1 cellular context compared by ENCODE assay signal in the genomic region with DNA sequence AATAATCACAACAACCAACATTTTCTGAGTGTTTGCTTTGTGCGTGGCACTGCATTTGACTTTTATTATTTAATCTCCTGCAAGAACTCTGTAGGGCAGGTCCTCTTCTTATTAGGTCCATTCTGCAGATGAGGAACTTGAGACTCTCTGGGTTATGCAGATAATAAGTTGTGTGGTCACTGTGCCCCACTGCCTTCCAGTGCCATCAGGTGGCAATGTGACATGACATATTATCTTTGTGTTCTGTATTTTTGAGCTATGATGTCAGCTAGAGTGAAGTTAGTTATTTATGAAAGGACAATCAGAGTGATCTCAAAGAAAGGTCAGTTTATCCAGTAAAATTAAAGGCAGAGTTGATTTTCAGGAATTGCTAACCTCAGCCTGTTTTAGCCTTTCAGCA.
TF ChIP-seq lines count a peak whose summit lies in the region.

No MANE protein-coding gene starts in this region.

TF ChIP-seq in SK-N-SH, 30 proteins besides CTCF, POLR2A, EP300 and RAD21 (continued from another document):
- TF ChIP-seq, protein P1, sequence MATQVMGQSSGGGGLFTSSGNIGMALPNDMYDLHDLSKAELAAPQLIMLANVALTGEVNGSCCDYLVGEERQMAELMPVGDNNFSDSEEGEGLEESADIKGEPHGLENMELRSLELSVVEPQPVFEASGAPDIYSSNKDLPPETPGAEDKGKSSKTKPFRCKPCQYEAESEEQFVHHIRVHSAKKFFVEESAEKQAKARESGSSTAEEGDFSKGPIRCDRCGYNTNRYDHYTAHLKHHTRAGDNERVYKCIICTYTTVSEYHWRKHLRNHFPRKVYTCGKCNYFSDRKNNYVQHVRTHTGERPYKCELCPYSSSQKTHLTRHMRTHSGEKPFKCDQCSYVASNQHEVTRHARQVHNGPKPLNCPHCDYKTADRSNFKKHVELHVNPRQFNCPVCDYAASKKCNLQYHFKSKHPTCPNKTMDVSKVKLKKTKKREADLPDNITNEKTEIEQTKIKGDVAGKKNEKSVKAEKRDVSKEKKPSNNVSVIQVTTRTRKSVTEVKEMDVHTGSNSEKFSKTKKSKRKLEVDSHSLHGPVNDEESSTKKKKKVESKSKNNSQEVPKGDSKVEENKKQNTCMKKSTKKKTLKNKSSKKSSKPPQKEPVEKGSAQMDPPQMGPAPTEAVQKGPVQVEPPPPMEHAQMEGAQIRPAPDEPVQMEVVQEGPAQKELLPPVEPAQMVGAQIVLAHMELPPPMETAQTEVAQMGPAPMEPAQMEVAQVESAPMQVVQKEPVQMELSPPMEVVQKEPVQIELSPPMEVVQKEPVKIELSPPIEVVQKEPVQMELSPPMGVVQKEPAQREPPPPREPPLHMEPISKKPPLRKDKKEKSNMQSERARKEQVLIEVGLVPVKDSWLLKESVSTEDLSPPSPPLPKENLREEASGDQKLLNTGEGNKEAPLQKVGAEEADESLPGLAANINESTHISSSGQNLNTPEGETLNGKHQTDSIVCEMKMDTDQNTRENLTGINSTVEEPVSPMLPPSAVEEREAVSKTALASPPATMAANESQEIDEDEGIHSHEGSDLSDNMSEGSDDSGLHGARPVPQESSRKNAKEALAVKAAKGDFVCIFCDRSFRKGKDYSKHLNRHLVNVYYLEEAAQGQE (IDR thresholded peaks at IDR 0.05; ENCODE audit: low read depth, low read length), result no peak
